Comparison of ENCODE assay signal across 10 cellular contexts in the genomic region with DNA sequence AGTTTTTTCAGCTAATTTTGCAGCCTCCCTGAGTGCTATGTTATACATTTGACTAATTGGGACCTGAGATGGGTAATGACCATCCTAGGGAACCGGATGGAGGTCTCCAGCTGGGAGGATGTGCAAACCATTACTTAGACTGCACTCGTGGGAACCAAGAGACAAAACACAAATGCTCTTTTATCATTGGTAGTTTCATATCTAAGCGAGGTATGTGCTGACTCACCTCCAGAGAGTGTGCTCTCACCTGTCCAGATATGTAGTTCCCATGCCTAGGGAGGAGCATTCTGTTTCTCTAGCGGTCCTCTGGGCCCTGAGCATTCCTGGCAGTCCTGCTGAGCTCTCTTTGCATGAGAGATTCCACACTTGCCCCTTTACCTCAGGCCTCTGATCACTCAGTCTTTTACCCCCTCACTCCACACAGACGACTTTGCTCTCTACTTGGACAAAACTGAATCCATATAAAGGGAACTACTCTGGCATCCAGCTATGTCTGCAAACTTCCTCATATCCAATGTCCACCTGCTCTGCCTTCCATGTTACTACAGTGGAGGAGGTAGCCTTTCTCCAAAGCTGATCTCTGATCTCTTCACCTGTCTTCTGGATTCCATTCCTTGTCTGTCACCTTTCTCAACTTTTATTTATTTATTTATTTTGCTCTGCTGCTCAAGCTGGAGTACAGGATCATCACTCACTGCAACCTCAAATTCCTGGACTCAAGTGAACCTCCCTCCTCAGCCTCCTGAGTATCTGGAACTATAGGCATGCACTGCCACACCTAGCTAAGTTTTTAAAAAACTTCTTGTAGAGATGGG.
DNase-seq lines count a peak whose midpoint lies in the region; ATAC-seq and TF ChIP-seq lines count a peak whose summit lies in the region.
"Had no signal": no experiment of that assay in that cellular context is flagged by ENCODE, and none has a peak within 500 bp of the region (broad histone marks: within the 10 kb centered on the region; RNA-seq: fewer than 3 reads in every experiment).

No MANE protein-coding gene starts in this region.

- 75% methylated on average over 5 of the region's 5 CpGs for WGBS in smooth muscle cell (ENCODE audit: low lambda C conversion rate)

- H3K9me3 ChIP-seq in RWPE2 (ENCODE audit: severe bottlenecking), result no peaks in the 10 kb centered on the region
- no peaks in the 10 kb centered on the region for H3K9me3 ChIP-seq in smooth muscle cell (replicated peaks; ENCODE audit: low read depth)
- H3K9me3 ChIP-seq in vagina, result no peaks in the 10 kb centered on the region

- ATAC-seq in HG02885 (IDR thresholded peaks at IDR 0.05; ENCODE audit: poor library complexity, unreplicated experiment) (peak; percentile 71), RWPE2 (ENCODE audit: low read depth) (peak; percentile 74)

- DNase-seq in NCI-H748 (lab: John Stamatoyannopoulos, UW; ENCODE audit: unreplicated experiment), result peak; percentile 47
- DNase-seq in NCI-H748 treated with DMSO at 0.1 percent for 48 hours (lab: John Stamatoyannopoulos, UW), result no peak
- no peak for DNase-seq in RWPE2 (ENCODE audit: low spot score)
- DNase-seq in smooth muscle cell (lab: John Stamatoyannopoulos, UW; ENCODE audit: unreplicated experiment), result no peak
- no peak for DNase-seq in vagina (ENCODE audit: extremely low spot score in 2 of 2)
- DNase-seq in activated naive CD8-positive, alpha-beta T cell treated with anti-CD3 and anti-CD28 coated beads for 36 hours, result no peak
- no peak for DNase-seq in activated CD4-positive, alpha-beta memory T cell treated with anti-CD3 and anti-CD28 coated beads for 36 hours
- DNase-seq: activated naive CD8-positive, alpha-beta T cell treated with anti-CD3 and anti-CD28 coated beads, Interleukin-2, amount 10 ng/mL, durations not matched to agents 7 days and 5 days; NCI-H2171 had no signal

- H4K20me1 ChIP-seq in smooth muscle cell (ENCODE audit: low read depth), result no peaks in the 10 kb centered on the region

- H2AFZ ChIP-seq in smooth muscle cell (ENCODE audit: low read depth), result no peak overlapping the region

- no peak for TF ChIP-seq POLR2A in vagina (IDR thresholded peaks at IDR 0.05)

- H3K9ac ChIP-seq in smooth muscle cell (ENCODE audit: low read depth), result peak overlapping the region; percentile 94

- intact Hi-C loops in vagina (cut with DNase I), result no loop called here
- intact Hi-C loops in activated CD4-positive, alpha-beta memory T cell treated with anti-CD3 and anti-CD28 coated beads for 36 hours (cut with micrococcal nuclease), result no loop called here

- H3K9me3 Mint-ChIP-seq in activated naive CD8-positive, alpha-beta T cell treated with anti-CD3 and anti-CD28 coated beads for 36 hours, result no peaks in the 10 kb centered on the region
- H3K9me3 Mint-ChIP-seq in activated CD4-positive, alpha-beta memory T cell treated with anti-CD3 and anti-CD28 coated beads for 36 hours, result no peaks in the 10 kb centered on the region
- H3K9me3 Mint-ChIP-seq: activated naive CD8-positive, alpha-beta T cell treated with anti-CD3 and anti-CD28 coated beads, Interleukin-2, amount 10 ng/mL, durations not matched to agents 7 days and 5 days had no signal

- POLR2A ChIA-PET in activated CD4-positive, alpha-beta memory T cell treated with anti-CD3 and anti-CD28 coated beads for 36 hours (lab: Charles Lee), result no interaction called here

- no peak overlapping the region for H3K27ac Mint-ChIP-seq in activated naive CD8-positive, alpha-beta T cell treated with anti-CD3 and anti-CD28 coated beads for 36 hours
- H3K27ac Mint-ChIP-seq in activated CD4-positive, alpha-beta memory T cell treated with anti-CD3 and anti-CD28 coated beads for 36 hours, result no peak overlapping the region
- H3K27ac Mint-ChIP-seq: activated naive CD8-positive, alpha-beta T cell treated with anti-CD3 and anti-CD28 coated beads, Interleukin-2, amount 10 ng/mL, durations not matched to agents 7 days and 5 days had no signal

- TF ChIP-seq CTCF in RWPE2 (IDR thresholded peaks at IDR 0.05; ENCODE audit: poor library complexity, severe bottlenecking) (no peak), smooth muscle cell (IDR thresholded peaks at IDR 0.05; ENCODE audit: borderline replicate concordance, insufficient read depth, poor library complexity, severe bottlenecking) (no peak), vagina (IDR thresholded peaks at IDR 0.05) (no peak)

- peaks cover 7% of the 10 kb centered on the region; the same call in 1 of the 2 replicates for H3K36me3 ChIP-seq in RWPE2 (ENCODE audit: low read depth)
- no peaks in the 10 kb centered on the region for H3K36me3 ChIP-seq in smooth muscle cell (ENCODE audit: low read depth)
- no peaks in the 10 kb centered on the region for H3K36me3 ChIP-seq in vagina

- peaks cover 4% of the 10 kb centered on the region for H3F3A ChIP-seq in smooth muscle cell (ENCODE audit: low read depth)

- no peaks in the 10 kb centered on the region for H3K27me3 Mint-ChIP-seq in activated naive CD8-positive, alpha-beta T cell treated with anti-CD3 and anti-CD28 coated beads for 36 hours
- H3K27me3 Mint-ChIP-seq in activated CD4-positive, alpha-beta memory T cell treated with anti-CD3 and anti-CD28 coated beads for 36 hours, result no peaks in the 10 kb centered on the region
- H3K27me3 Mint-ChIP-seq: activated naive CD8-positive, alpha-beta T cell treated with anti-CD3 and anti-CD28 coated beads, Interleukin-2, amount 10 ng/mL, durations not matched to agents 7 days and 5 days had no signal

- peaks cover 3% of the 10 kb centered on the region for H3K4me1 Mint-ChIP-seq in activated naive CD8-positive, alpha-beta T cell treated with anti-CD3 and anti-CD28 coated beads for 36 hours
- no peaks in the 10 kb centered on the region for H3K4me1 Mint-ChIP-seq in activated CD4-positive, alpha-beta memory T cell treated with anti-CD3 and anti-CD28 coated beads for 36 hours (ENCODE audit: low read depth)

- H3K79me2 ChIP-seq in smooth muscle cell (ENCODE audit: low read depth), result no peaks in the 10 kb centered on the region

- H3K4me1 ChIP-seq in RWPE2 (ENCODE audit: insufficient read depth, poor library complexity, severe bottlenecking) (peaks cover 19% of the 10 kb centered on the region), smooth muscle cell (ENCODE audit: low read depth) (peaks cover 33% of the 10 kb centered on the region), vagina (no peaks in the 10 kb centered on the region)

- no peak overlapping the region for H3K4me3 Mint-ChIP-seq in activated naive CD8-positive, alpha-beta T cell treated with anti-CD3 and anti-CD28 coated beads for 36 hours
- H3K4me3 Mint-ChIP-seq in activated CD4-positive, alpha-beta memory T cell treated with anti-CD3 and anti-CD28 coated beads for 36 hours, result no peak overlapping the region
- H3K4me3 Mint-ChIP-seq: activated naive CD8-positive, alpha-beta T cell treated with anti-CD3 and anti-CD28 coated beads, Interleukin-2, amount 10 ng/mL, durations not matched to agents 7 days and 5 days had no signal

- no peak overlapping the region for H3K4me3 ChIP-seq in RWPE2 (ENCODE audit: severe bottlenecking)
- H3K4me3 ChIP-seq in smooth muscle cell, result no peak overlapping the region
- no peak overlapping the region for H3K4me3 ChIP-seq in vagina

- CTCF ChIA-PET in activated CD4-positive, alpha-beta memory T cell treated with anti-CD3 and anti-CD28 coated beads for 36 hours (lab: Charles Lee), result interaction anchor here (0.6 kb wide), 1 partner anchor 111 kb away, joined by 3 read pairs; no protein-coding TSS in a partner anchor

- no peaks in the 10 kb centered on the region for H3K27me3 ChIP-seq in RWPE2 (ENCODE audit: insufficient read depth, poor library complexity, severe bottlenecking)
- H3K27me3 ChIP-seq in smooth muscle cell (ENCODE audit: low read depth), result no peaks in the 10 kb centered on the region
- H3K27me3 ChIP-seq in vagina, result no peaks in the 10 kb centered on the region

- H3K27ac ChIP-seq in RWPE2 (ENCODE audit: poor library complexity, severe bottlenecking) (peak overlapping the region; percentile 66), smooth muscle cell (ENCODE audit: low read depth) (peak overlapping the region; percentile 100), vagina (no peak overlapping the region)

- peak overlapping the region; percentile 67 for H3K4me2 ChIP-seq in smooth muscle cell

- H3K36me3 Mint-ChIP-seq in activated naive CD8-positive, alpha-beta T cell treated with anti-CD3 and anti-CD28 coated beads for 36 hours, result peaks cover 15% of the 10 kb centered on the region
- peaks cover 8% of the 10 kb centered on the region for H3K36me3 Mint-ChIP-seq in activated CD4-positive, alpha-beta memory T cell treated with anti-CD3 and anti-CD28 coated beads for 36 hours
